ENCODE assay signal across 11 cellular contexts in genomic region chr17:35314415-35315216, GRCh38. TPM values are rescaled to one million over a fixed set of nuclear protein-coding genes. Genes with fewer than 3 reads are reported as not detected.
A peak's percentile ranks its signal among the peaks of the same experiment; 100 is the strongest.
DNase-seq lines count a peak whose midpoint lies in the region; ATAC-seq and TF ChIP-seq lines count a peak whose summit lies in the region.
"Had no signal": no experiment of that assay in that cellular context is flagged by ENCODE, and none has a peak within 500 bp of the region (broad histone marks: within the 10 kb centered on the region; RNA-seq: fewer than 3 reads in every experiment).

No MANE protein-coding gene starts in this region.

- H3K36me3 ChIP-seq in left lung (no peaks in the 10 kb centered on the region), thoracic aorta (no peaks in the 10 kb centered on the region), thyroid gland (no peaks in the 10 kb centered on the region)

- no peaks in the 10 kb centered on the region for H3K9me3 Mint-ChIP-seq in activated T-cell treated with anti-CD3 and anti-CD28 coated beads, Interleukin-2, amount 50 U/mL, for 24 hours
- H3K9me3 Mint-ChIP-seq in activated naive CD8-positive, alpha-beta T cell (ENCODE audit: low read depth), result no peaks in the 10 kb centered on the region

- H3K36me3 Mint-ChIP-seq in activated T-cell treated with anti-CD3 and anti-CD28 coated beads, Interleukin-2, amount 50 U/mL, for 24 hours (ENCODE audit: low read depth), result no peaks in the 10 kb centered on the region
- peaks cover 5% of the 10 kb centered on the region for H3K36me3 Mint-ChIP-seq in activated naive CD8-positive, alpha-beta T cell

- ATAC-seq in left lung, result peak; percentile 53
- ATAC-seq in thoracic aorta (ENCODE audit: insufficient number of reproducible peaks, low FRiP score, low read depth), result no peak

- CTCF ChIA-PET in GM10248 (lab: Yijun Ruan, JAX), result interaction anchor here (1.2 to 11.2 kb wide), 7 partner anchors 15 to 221 kb away, joined by 3 to 207 read pairs (median 10); partner anchors contain the start of gene SLFN12L

- H3K27ac ChIP-seq in left lung (peak overlapping the region; percentile 46 to 65), thoracic aorta (peak overlapping the region in 1 of 2 donors; percentile 40), thyroid gland (peak overlapping the region in 1 of 3 donors; percentile 14)
- H3K27ac ChIP-seq: VCaP had no signal

- WGBS in thyroid gland, 2 donors, result 67 to 81% methylated on average over 6 to 9 of the region's 9 CpGs

- TF ChIP-seq CTCF in left lung (IDR thresholded peaks at IDR 0.05), result no peak
- TF ChIP-seq CTCF in thoracic aorta (IDR thresholded peaks at IDR 0.05), result no peak
- TF ChIP-seq CTCF in GM10248 (IDR thresholded peaks at IDR 0.05; ENCODE audit: control extremely low read depth, extremely low read depth, low read depth, missing control alignments), result no peak
- no peak for TF ChIP-seq CTCF in thyroid gland (IDR thresholded peaks at IDR 0.05)

- H3K9me3 ChIP-seq in left lung, result peaks cover 0 to 1% of the 10 kb centered on the region in 2 donors
- no peaks in the 10 kb centered on the region for H3K9me3 ChIP-seq in thoracic aorta
- no peaks in the 10 kb centered on the region for H3K9me3 ChIP-seq in thyroid gland

- peaks cover 44% of the 10 kb centered on the region for H3K4me1 Mint-ChIP-seq in activated T-cell treated with anti-CD3 and anti-CD28 coated beads, Interleukin-2, amount 50 U/mL, for 24 hours (ENCODE audit: low read depth)
- peaks cover 58% of the 10 kb centered on the region for H3K4me1 Mint-ChIP-seq in activated naive CD8-positive, alpha-beta T cell (ENCODE audit: low read depth)

- H3K4me3 Mint-ChIP-seq in activated T-cell treated with anti-CD3 and anti-CD28 coated beads, Interleukin-2, amount 50 U/mL, for 24 hours, result peak overlapping the region; percentile 85
- peak overlapping the region; percentile 95 for H3K4me3 Mint-ChIP-seq in activated naive CD8-positive, alpha-beta T cell

- intact Hi-C loops in left lung (cut with DNase I) (loop anchor here in 1 of 2 donors (5.0 kb wide), 1 partner anchor 218 kb away; no protein-coding TSS in a partner anchor), thyroid gland (cut with DNase I) (no loop called here)

- no peak for DNase-seq in activated T-cell treated with anti-CD3 and anti-CD28 coated beads, Interleukin-2, amount 50 U/mL, for 24 hours
- DNase-seq in activated T-cell treated with anti-CD3 and anti-CD28 coated beads, Interleukin-2, amount 50 U/mL, for 1 hour, result no peak
- DNase-seq in left lung (peak in 1 of 2 donors; percentile 71), thoracic aorta (ENCODE audit: low spot score) (no peak), GM10248 (ENCODE audit: extremely low spot score) (no peak), GOT3 (lab: John Stamatoyannopoulos, UW) (no peak), thyroid gland (no peak)
- DNase-seq: central memory CD4-positive, alpha-beta T cell had no signal

- no peak for TF ChIP-seq POLR2A in thyroid gland (IDR thresholded peaks at IDR 0.05)

- H3K27me3 Mint-ChIP-seq in activated T-cell treated with anti-CD3 and anti-CD28 coated beads, Interleukin-2, amount 50 U/mL, for 24 hours, result no peaks in the 10 kb centered on the region
- H3K27me3 Mint-ChIP-seq in activated naive CD8-positive, alpha-beta T cell, result no peaks in the 10 kb centered on the region

- H3K27ac Mint-ChIP-seq in activated T-cell treated with anti-CD3 and anti-CD28 coated beads, Interleukin-2, amount 50 U/mL, for 24 hours, result peak overlapping the region; percentile 31
- peak overlapping the region; percentile 94 for H3K27ac Mint-ChIP-seq in activated naive CD8-positive, alpha-beta T cell

- peaks cover 0 to 12% of the 10 kb centered on the region in 2 donors for H3K27me3 ChIP-seq in left lung
- H3K27me3 ChIP-seq in thoracic aorta (replicated peaks; ENCODE audit: insufficient read depth), result no peaks in the 10 kb centered on the region
- H3K27me3 ChIP-seq in thyroid gland, result no peaks in the 10 kb centered on the region

- peaks cover 5 to 30% of the 10 kb centered on the region in 2 donors for H3K4me1 ChIP-seq in left lung
- peaks cover 11 to 26% of the 10 kb centered on the region in 2 donors for H3K4me1 ChIP-seq in thoracic aorta (ENCODE audit: control insufficient read depth in 1 of 2, low read depth in 2 of 2)
- H3K4me1 ChIP-seq in thyroid gland, result peaks cover 0 to 23% of the 10 kb centered on the region in 2 donors

- H3K4me3 ChIP-seq in left lung (peak overlapping the region in 1 of 2 donors; percentile 41), thoracic aorta (peak overlapping the region; percentile 69), thyroid gland (replicated peaks in 1 of 3) (no peak overlapping the region)
- H3K4me3 ChIP-seq: smooth muscle cell had no signal

- POLR2A ChIA-PET in GM10248 (lab: Yijun Ruan, JAX), result interaction anchor here (1.2 kb wide), 1 partner anchor 59 kb away, joined by 4 read pairs; the partner anchor contains the start of gene SLFN11

RNA-seq across cellular contexts. Expression of gene SLFN11, which starts 58.8 kb away (rescaled TPM):
- total RNA-seq in left lung (10 to 100 TPM; 53.2 to 92.7 TPM), thoracic aorta (10 to 100 TPM; 53.5 to 87.1 TPM), thyroid gland (10 to 100 TPM; 39.0 to 68.6 (median 55.0) TPM)
